23 cellular contexts compared by ENCODE assay signal in genomic region chr2:28424799-28425492, GRCh38. TPM values are rescaled to one million over a fixed set of nuclear protein-coding genes. Genes with fewer than 3 reads are reported as not detected.
DNase-seq lines count a peak whose midpoint lies in the region; ATAC-seq, FAIRE-seq and TF ChIP-seq lines count a peak whose summit lies in the region.
"Had no signal": no experiment of that assay in that cellular context is flagged by ENCODE, and none has a peak within 500 bp of the region (broad histone marks: within the 10 kb centered on the region; RNA-seq: fewer than 3 reads in every experiment).

No MANE protein-coding gene starts in this region.

- peak overlapping the region; percentile 91 for H3K27ac ChIP-seq in neutrophil
- H3K27ac ChIP-seq: BLaER1, gastroesophageal sphincter, prostate gland, uterus had no signal

- H3K36me3 ChIP-seq in neutrophil: peaks cover 13% of the 10 kb centered on the region
- H3K36me3 ChIP-seq: BLaER1, prostate gland, uterus had no signal

- H3K36me3 Mint-ChIP-seq in activated naive CD4-positive, alpha-beta T cell treated with anti-CD3 and anti-CD28 coated beads, Interleukin-2, amount 50 U/mL, for 72 hours: peaks cover 0 to 6% of the 10 kb centered on the region in 2 donors

- no peaks in the 10 kb centered on the region for H3K9me3 Mint-ChIP-seq in activated naive CD4-positive, alpha-beta T cell treated with anti-CD3 and anti-CD28 coated beads, Interleukin-2, amount 50 U/mL, for 72 hours
- H3K9me3 Mint-ChIP-seq: nephron progenitor cell had no signal

- no peak overlapping the region for H3K4me3 ChIP-seq in Jurkat, Clone E6-1 (ENCODE audit: low read length)
- H3K4me3 ChIP-seq in neutrophil (ENCODE audit: low read depth in 1 of 2, low read length in 1 of 2): no peak overlapping the region
- H3K4me3 ChIP-seq: BLaER1, esophagus muscularis mucosa, gastroesophageal sphincter, prostate gland, uterus had no signal

- H3K27ac Mint-ChIP-seq in activated naive CD4-positive, alpha-beta T cell treated with anti-CD3 and anti-CD28 coated beads, Interleukin-2, amount 50 U/mL, for 72 hours: peak overlapping the region; percentile 69 to 89
- H3K27ac Mint-ChIP-seq: nephron progenitor cell had no signal

- no peak for TF ChIP-seq CTCF in neutrophil (IDR thresholded peaks at IDR 0.05)

- no peak for FAIRE-seq in GM12891 (lab: Jason Lieb, UNC)
- FAIRE-seq: A204.1, H1 had no signal

- ATAC-seq in activated naive CD4-positive, alpha-beta T cell treated with anti-CD3 and anti-CD28 coated beads, Interleukin-2, amount 50 U/mL, for 72 hours: peak; percentile 59 to 87
- ATAC-seq: gastroesophageal sphincter had no signal

- no peaks in the 10 kb centered on the region for H3K27me3 ChIP-seq in neutrophil
- H3K27me3 ChIP-seq: BLaER1, esophagus muscularis mucosa, gastroesophageal sphincter, uterus had no signal

- no peak for TF ChIP-seq POLR2A in GM12891 (IDR thresholded peaks at IDR 0.05; ENCODE audit: low read depth, low read length)

- peak; percentile 45 for DNase-seq in activated CD4-positive, alpha-beta T cell treated with anti-CD3 and anti-CD28 coated beads for 48 hours
- DNase-seq in activated CD4-positive, alpha-beta T cell treated with anti-CD3 and anti-CD28 coated beads, Interleukin-2, amount 50 U/mL, for 4 hours: no peak
- peak; percentile 50 for DNase-seq in Jurkat, Clone E6-1 (ENCODE audit: low read depth, low spot score)
- DNase-seq in activated naive CD4-positive, alpha-beta T cell treated with anti-CD3 and anti-CD28 coated beads, Interleukin-2, amount 50 U/mL, for 72 hours (ENCODE audit: low spot score in 2 of 2): no peak
- no peak for DNase-seq in GM12891 (ENCODE audit: insufficient read length, low spot score)
- no peak for DNase-seq in activated gamma-delta T cell treated with Interleukin-2 at 50 U/mL for 16 hours
- DNase-seq in NCI-H82 (lab: John Stamatoyannopoulos, UW): no peak
- DNase-seq: GDM1, Karpas-422, mesendoderm, NCI-H1092 treated with DMSO at 0.1 percent for 48 hours, NCI-H2081 treated with DMSO at 0.1 percent for 48 hours, NCI-H524 treated with DMSO at 0.1 percent for 48 hours, nephron progenitor cell, SW 1271, uterus had no signal

- H3K4me1 ChIP-seq in neutrophil (ENCODE audit: control insufficient read depth in 1 of 2, insufficient read depth in 1 of 2, low read depth in 1 of 2, low read length in 1 of 2): peaks cover 40 to 44% of the 10 kb centered on the region in 2 experiments
- H3K4me1 ChIP-seq: prostate gland, uterus had no signal

- H3K9me3 ChIP-seq in neutrophil: no peaks in the 10 kb centered on the region
- H3K9me3 ChIP-seq: BLaER1, esophagus muscularis mucosa, gastroesophageal sphincter, prostate gland, uterus had no signal

TF ChIP-seq in GM12891, 5 proteins besides CTCF, POLR2A, EP300 and RAD21:
- no peak for TF ChIP-seq PAX5 (IDR thresholded peaks at IDR 0.05; ENCODE audit: insufficient read depth, low read length, severe bottlenecking)
- TF ChIP-seq POLR2AphosphoS5 (IDR thresholded peaks at IDR 0.05; ENCODE audit: low read depth, low read length): no peak
- TF ChIP-seq POU2F2 (IDR thresholded peaks at IDR 0.05; ENCODE audit: low read depth, low read length): no peak
- no peak for TF ChIP-seq TAF1 (IDR thresholded peaks at IDR 0.05; ENCODE audit: low read depth, low read length)
- no peak for TF ChIP-seq SPI1 (IDR thresholded peaks at IDR 0.05; ENCODE audit: low read depth, low read length)

RNA-seq across cellular contexts. Expression of gene FOSL2, which starts 32.3 kb away (rescaled TPM):
- polyA plus RNA-seq in Jurkat, Clone E6-1 (2012; ENCODE audit: insufficient read depth, insufficient read length): 3.1 TPM
- total RNA-seq in activated naive CD4-positive, alpha-beta T cell treated with anti-CD3 and anti-CD28 coated beads, Interleukin-2, amount 50 U/mL, for 72 hours: 100 to 1,000 TPM in 1 of 2 donors, 10 to 100 TPM in 1; 99.3 to 153 TPM
- polyA plus RNA-seq in GM12891 (2012; ENCODE audit: low read depth, missing spikeins): 1.1 TPM

Comparison
In these comparisons a context has a peak if more than half of its experiments do, and no peak if none do; other contexts are left out.
1. DNase-seq: peak in activated CD4-positive, alpha-beta T cell treated with anti-CD3 and anti-CD28 coated beads for 48 hours (single experiment) and Jurkat, Clone E6-1 (single experiment); none in activated CD4-positive, alpha-beta T cell treated with anti-CD3 and anti-CD28 coated beads, Interleukin-2, amount 50 U/mL, for 4 hours (0 of 2), activated naive CD4-positive, alpha-beta T cell treated with anti-CD3 and anti-CD28 coated beads, Interleukin-2, amount 50 U/mL, for 72 hours (0 of 2), GM12891 (single experiment), activated gamma-delta T cell treated with Interleukin-2 at 50 U/mL for 16 hours (single experiment) and NCI-H82 (single experiment).